ENCODE assay signal across 24 cellular contexts in the genomic region with DNA sequence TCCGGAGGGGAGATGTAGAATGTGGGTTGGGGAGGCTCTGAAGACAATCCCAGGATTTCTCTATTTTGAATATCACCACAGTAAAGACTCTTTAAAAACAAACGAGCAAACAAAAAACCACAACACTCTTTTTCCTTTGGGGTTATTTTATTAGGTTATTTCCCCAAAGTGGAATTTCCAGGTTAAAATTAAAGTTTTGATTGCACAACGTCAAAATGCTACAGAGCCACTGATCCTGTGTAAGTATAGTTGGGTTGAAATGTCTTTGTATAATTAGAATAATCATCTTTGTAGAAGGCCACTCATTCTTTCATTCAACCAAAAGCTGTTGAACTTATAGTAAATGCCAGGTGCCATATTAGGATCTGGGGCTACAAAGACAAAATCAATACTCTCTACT.
"Had no signal": no experiment of that assay in that cellular context is flagged by ENCODE, and none has a peak within 500 bp of the region (broad histone marks: within the 10 kb centered on the region; RNA-seq: fewer than 3 reads in every experiment).

No MANE protein-coding gene starts in this region.

- H3K4me3 Mint-ChIP-seq: activated CD4-positive, alpha-beta T cell treated with anti-CD3 and anti-CD28 coated beads for 36 hours; activated CD8-positive, alpha-beta T cell treated with anti-CD3 and anti-CD28 coated beads for 36 hours; central memory CD8-positive, alpha-beta T cell; nephron progenitor cell; T-cell had no signal

- H3K36me3 ChIP-seq: brain microvascular endothelial cell, esophagus squamous epithelium, left lung, right atrium auricular region, stomach, WERI-Rb-1 had no signal

- H3K27me3 ChIP-seq: brain microvascular endothelial cell, esophagus squamous epithelium, left lung, right atrium auricular region, stomach had no signal

- H3K27ac Mint-ChIP-seq: activated CD4-positive, alpha-beta T cell treated with anti-CD3 and anti-CD28 coated beads for 36 hours; activated CD8-positive, alpha-beta T cell treated with anti-CD3 and anti-CD28 coated beads for 36 hours; nephron progenitor cell; T-cell had no signal

- H3K4me3 ChIP-seq: esophagus squamous epithelium, left lung, right atrium auricular region, skin epidermis, stomach had no signal

- H3K4me1 ChIP-seq: right atrium auricular region had no signal

- H3K27me3 Mint-ChIP-seq: activated CD4-positive, alpha-beta T cell treated with anti-CD3 and anti-CD28 coated beads for 36 hours; activated CD8-positive, alpha-beta T cell treated with anti-CD3 and anti-CD28 coated beads for 36 hours; central memory CD8-positive, alpha-beta T cell had no signal

- H3K27ac ChIP-seq: brain microvascular endothelial cell, esophagus squamous epithelium, left lung, right atrium auricular region, skin epidermis, stomach, WERI-Rb-1 had no signal

- H3K9me3 ChIP-seq: esophagus squamous epithelium, left lung, right atrium auricular region, stomach had no signal

- ATAC-seq: activated CD4-positive, alpha-beta T cell treated with anti-CD3 and anti-CD28 coated beads for 36 hours; activated CD8-positive, alpha-beta T cell treated with anti-CD3 and anti-CD28 coated beads for 36 hours; activated naive CD4-positive, alpha-beta T cell treated with anti-CD3 and anti-CD28 coated beads, Interleukin-2, amount 50 U/mL, for 72 hours; left lung; T-cell had no signal

- H3K9me3 Mint-ChIP-seq: activated CD8-positive, alpha-beta T cell treated with anti-CD3 and anti-CD28 coated beads for 36 hours; activated naive CD4-positive, alpha-beta T cell treated with anti-CD3 and anti-CD28 coated beads, Interleukin-2, amount 50 U/mL, for 72 hours; central memory CD8-positive, alpha-beta T cell; nephron progenitor cell; T-cell had no signal

- H3K36me3 Mint-ChIP-seq: activated naive CD4-positive, alpha-beta T cell treated with anti-CD3 and anti-CD28 coated beads, Interleukin-2, amount 50 U/mL, for 72 hours; T-cell had no signal

- DNase-seq: activated CD4-positive, alpha-beta T cell treated with anti-CD3 and anti-CD28 coated beads for 36 hours; activated CD8-positive, alpha-beta T cell treated with anti-CD3 and anti-CD28 coated beads for 36 hours; activated gamma-delta T cell; activated T-cell treated with anti-CD3 and anti-CD28 coated beads, Interleukin-2, amount 50 U/mL, for 48 hours; anterior cingulate cortex; brain microvascular endothelial cell; cortex of kidney; effector CD4-positive, alpha-beta T cell; esophagus squamous epithelium; hippocampal formation; kidney; left lung; mesendoderm; nephron progenitor cell; occipital lobe; stimulated activated CD4-positive, alpha-beta T cell treated with anti-CD3 and anti-CD28 coated beads, Interleukin-15, amount 100 ng/mL, for 24 hours; stimulated activated CD4-positive, alpha-beta T cell treated with anti-CD3 and anti-CD28 coated beads, Interleukin-4, amount 100 ng/mL, for 24 hours; stomach; T-cell; WERI-Rb-1 had no signal
